20 cellular contexts compared by ENCODE assay signal in genomic region chr10:3791974-3792633, GRCh38. TPM values are rescaled to one million over a fixed set of nuclear protein-coding genes. Genes with fewer than 3 reads are reported as not detected.
DNase-seq lines count a peak whose midpoint lies in the region; ATAC-seq and TF ChIP-seq lines count a peak whose summit lies in the region.
"Had no signal": no experiment of that assay in that cellular context is flagged by ENCODE, and none has a peak within 500 bp of the region (broad histone marks: within the 10 kb centered on the region; RNA-seq: fewer than 3 reads in every experiment).

No MANE protein-coding gene starts in this region.

- H3F3A ChIP-seq in GM23248 (ENCODE audit: insufficient read depth) = peaks cover 17% of the 10 kb centered on the region

- peaks cover 33% of the 10 kb centered on the region for H3K9me3 ChIP-seq in BLaER1
- H3K9me3 ChIP-seq in GM23248 (ENCODE audit: low read depth) = no peaks in the 10 kb centered on the region
- H3K9me3 ChIP-seq in suprapubic skin = peaks cover 6% of the 10 kb centered on the region
- H3K9me3 ChIP-seq: Peyer's patch had no signal

- 42 to 45% methylated on average over 3 of the region's 3 CpGs for WGBS in GM23248 (ENCODE audit: low coverage in 1 of 2, low lambda C conversion rate in 2 of 2, missing lambda C conversion rate in 2 of 2), 2 experiments
- 78% methylated on average over 3 of the region's 3 CpGs for WGBS in suprapubic skin

- no peak for TF ChIP-seq EP300 in suprapubic skin (IDR thresholded peaks at IDR 0.05)

- no peaks in the 10 kb centered on the region for H3K36me3 ChIP-seq in BLaER1
- H3K36me3 ChIP-seq in GM23248 (ENCODE audit: low read depth) = no peaks in the 10 kb centered on the region
- no peaks in the 10 kb centered on the region for H3K36me3 ChIP-seq in suprapubic skin
- H3K36me3 ChIP-seq: breast epithelium, Peyer's patch had no signal

- H3K9me3 Mint-ChIP-seq in memory B cell = peaks cover 6% of the 10 kb centered on the region

- H3K4me3 Mint-ChIP-seq in memory B cell = no peak overlapping the region

- H3K4me1 ChIP-seq in BLaER1 (peaks cover 12% of the 10 kb centered on the region), GM23248 (ENCODE audit: insufficient read depth) (no peaks in the 10 kb centered on the region), suprapubic skin (no peaks in the 10 kb centered on the region)
- H3K4me1 ChIP-seq: breast epithelium, Peyer's patch had no signal

- no peak overlapping the region for H3K27ac Mint-ChIP-seq in memory B cell

- in situ Hi-C loops in GM23248 (cut with MboI) = loop anchor here (25.0 kb wide), 1 partner anchor 970 kb away; no protein-coding TSS in a partner anchor

- no peak for TF ChIP-seq CTCF in suprapubic skin (IDR thresholded peaks at IDR 0.05)

- H3K27ac ChIP-seq in BLaER1 = no peak overlapping the region
- peak overlapping the region; percentile 71 for H3K27ac ChIP-seq in GM23248
- H3K27ac ChIP-seq in suprapubic skin = no peak overlapping the region
- H3K27ac ChIP-seq: breast epithelium, C4-2B, dorsolateral prefrontal cortex, HL-60, KMS-11, Peyer's patch had no signal

- no peak for TF ChIP-seq POLR2A in suprapubic skin (IDR thresholded peaks at IDR 0.05)

- H3K27me3 ChIP-seq in BLaER1 (no peaks in the 10 kb centered on the region), GM23248 (replicated peaks; ENCODE audit: insufficient read depth) (no peaks in the 10 kb centered on the region), suprapubic skin (no peaks in the 10 kb centered on the region)
- H3K27me3 ChIP-seq: breast epithelium, dorsolateral prefrontal cortex, Peyer's patch had no signal

- H3K36me3 Mint-ChIP-seq in memory B cell = peaks cover 7% of the 10 kb centered on the region

- H3K4me1 Mint-ChIP-seq in memory B cell = peaks cover 10% of the 10 kb centered on the region

- DNase-seq in GM23248 (peak; percentile 80), astrocyte of the hippocampus (ENCODE audit: low read depth, low spot score) (peak; percentile 71), memory B cell (ENCODE audit: low spot score in 2 of 2) (no peak), suprapubic skin (ENCODE audit: low spot score in 2 of 2) (no peak)
- DNase-seq in stimulated activated CD4-positive, alpha-beta T cell treated with anti-CD3 and anti-CD28 coated beads, Interleukin-2, amount 100 ng/mL, for 24 hours = no peak
- DNase-seq: activated naive CD4-positive, alpha-beta T cell treated with Interleukin-2 at 50 U/mL for 16 hours; DMS153; dorsolateral prefrontal cortex; NCI-H1105 treated with DMSO at 0.1 percent for 48 hours; NCI-H748 treated with DMSO at 0.1 percent for 48 hours; nucleus accumbens; Peyer's patch; SW 1271 had no signal

- H2AFZ ChIP-seq in GM23248 = no peak overlapping the region

- no peaks in the 10 kb centered on the region for H3K79me2 ChIP-seq in GM23248 (ENCODE audit: insufficient read depth)

- H4K20me1 ChIP-seq in BLaER1 = no peaks in the 10 kb centered on the region
- no peaks in the 10 kb centered on the region for H4K20me1 ChIP-seq in GM23248 (ENCODE audit: insufficient read depth)

- no peaks in the 10 kb centered on the region for H3K27me3 Mint-ChIP-seq in memory B cell

- H3K9me2 ChIP-seq in GM23248 (ENCODE audit: insufficient read depth) = no peaks in the 10 kb centered on the region

- ATAC-seq in memory B cell (ENCODE audit: low read depth) (peak; percentile 54), GM18520 (IDR thresholded peaks at IDR 0.05; ENCODE audit: unreplicated experiment) (no peak)
- ATAC-seq: esophagus mucosa had no signal

- H3K4me2 ChIP-seq in BLaER1 = peak overlapping the region; percentile 20; the same call in 1 of the 2 replicates
- no peak overlapping the region for H3K4me2 ChIP-seq in GM23248 (ENCODE audit: unreplicated experiment)
- H3K4me2 ChIP-seq: KMS-11 had no signal

- H3K9ac ChIP-seq in BLaER1 = no peak overlapping the region; the same call in 1 of the 2 replicates
- no peak overlapping the region for H3K9ac ChIP-seq in GM23248
- H3K9ac ChIP-seq: KMS-11 had no signal

- H3K4me3 ChIP-seq in BLaER1 (no peak overlapping the region), GM23248 (no peak overlapping the region), suprapubic skin (no peak overlapping the region)
- H3K4me3 ChIP-seq: breast epithelium, dorsolateral prefrontal cortex, Peyer's patch had no signal

RNA-seq across cellular contexts. Expression of gene KLF6, which starts 7.1 kb away (rescaled TPM):
- total RNA-seq in GM23248 (2014; rRNA removed; shearing (Covaris generic)) = 49.8 and 58.9 TPM in 2 replicates
- polyA plus RNA-seq in GM23248 (2016; fragmentation: Nextera tagmentation; extraction: Ambion mirVana) = 264 and 279 TPM in 2 replicates
- 100 to 1,000 TPM; 242 to 484 (median 276) TPM for total RNA-seq in suprapubic skin

Comparison
In these comparisons a context has a peak if more than half of its experiments do, and no peak if none do; other contexts are left out.
1. DNase-seq: peak in GM23248 (single experiment) and astrocyte of the hippocampus (single experiment); none in memory B cell (0 of 2), stimulated activated CD4-positive, alpha-beta T cell treated with anti-CD3 and anti-CD28 coated beads, Interleukin-2, amount 100 ng/mL, for 24 hours (0 of 2) and suprapubic skin (0 of 2).